ENCODE assay signal across 24 cellular contexts in genomic region chr16:6153901-6154300, GRCh38.
"Had no signal": no experiment of that assay in that cellular context is flagged by ENCODE, and none has a peak within 500 bp of the region (broad histone marks: within the 10 kb centered on the region; RNA-seq: fewer than 3 reads in every experiment).

No MANE protein-coding gene starts in this region.

- H3K4me3 Mint-ChIP-seq: activated CD4-positive, alpha-beta T cell treated with anti-CD3 and anti-CD28 coated beads for 36 hours; activated CD4-positive, alpha-beta T cell treated with anti-CD3 and anti-CD28 coated beads, Interleukin-2, amount 10 ng/mL, durations not matched to agents 7 days and 5 days; activated naive CD4-positive, alpha-beta T cell treated with anti-CD3 and anti-CD28 coated beads for 36 hours; activated T-cell treated with anti-CD3 and anti-CD28 coated beads, Interleukin-2, amount 50 U/mL, for 4 hours; activated T-helper 1 cell treated with anti-CD3 and anti-CD28 coated beads, Interleukin-12 subunit alpha, Interleukin-12 subunit beta, Interleukin-2, Interleukin-4 antibody, amounts not matched to agents 30 ng/mL and 10 ng/mL and 1 ng/mL, durations not matched to agents 14 hours and 24 hours and 36 hours; central memory CD8-positive, alpha-beta T cell; WTC11 had no signal

- DNase-seq: activated CD4-positive, alpha-beta T cell treated with anti-CD3 and anti-CD28 coated beads for 36 hours; activated CD4-positive, alpha-beta T cell treated with anti-CD3 and anti-CD28 coated beads, Interleukin-2, amount 10 ng/mL, durations not matched to agents 7 days and 5 days; activated CD4-positive, alpha-beta T cell treated with anti-CD3 and anti-CD28 coated beads, Interleukin-2, amount 50 U/mL, for 48 hours; activated CD8-positive, alpha-beta memory T cell treated with anti-CD3 and anti-CD28 coated beads, Interleukin-2, amount 50 U/mL, for 4 hours; activated gamma-delta T cell treated with Interleukin-2 at 50 U/mL for 16 hours; activated naive CD4-positive, alpha-beta T cell treated with anti-CD3 and anti-CD28 coated beads for 36 hours; activated T-cell treated with anti-CD3 and anti-CD28 coated beads for 4 hours; activated T-cell treated with anti-CD3 and anti-CD28 coated beads, Interleukin-2, amount 50 U/mL, for 4 hours; adrenal gland; NCI-H1092; NCI-H1436 treated with DMSO at 0.1 percent for 48 hours; NCI-H1694 treated with DMSO at 0.1 percent for 48 hours; NCI-H2029; NCI-H510A; NCI-H526; NCI-H748 treated with DMSO at 0.1 percent for 48 hours; NK-92 treated with Interleukin-12 subunit alpha and Interleukin-12 subunit beta, amount 100 ng/mL, for 24 hours had no signal

- H3K4me1 Mint-ChIP-seq: activated CD4-positive, alpha-beta T cell treated with anti-CD3 and anti-CD28 coated beads for 36 hours; activated CD4-positive, alpha-beta T cell treated with anti-CD3 and anti-CD28 coated beads, Interleukin-2, amount 10 ng/mL, durations not matched to agents 7 days and 5 days; central memory CD8-positive, alpha-beta T cell; WTC11 had no signal

- H3K9me3 Mint-ChIP-seq: activated T-cell treated with anti-CD3 and anti-CD28 coated beads, Interleukin-2, amount 50 U/mL, for 4 hours had no signal

- H3K27ac Mint-ChIP-seq: activated CD4-positive, alpha-beta T cell treated with anti-CD3 and anti-CD28 coated beads for 36 hours; activated CD4-positive, alpha-beta T cell treated with anti-CD3 and anti-CD28 coated beads, Interleukin-2, amount 10 ng/mL, durations not matched to agents 7 days and 5 days; activated naive CD4-positive, alpha-beta T cell treated with anti-CD3 and anti-CD28 coated beads for 36 hours; activated naive CD4-positive, alpha-beta T cell treated with anti-CD3 and anti-CD28 coated beads, Interleukin-2, amount 50 U/mL, for 72 hours; activated T-helper 1 cell treated with anti-CD3 and anti-CD28 coated beads, Interleukin-12 subunit alpha, Interleukin-12 subunit beta, Interleukin-2, Interleukin-4 antibody, amounts not matched to agents 30 ng/mL and 10 ng/mL and 1 ng/mL, durations not matched to agents 14 hours and 24 hours and 36 hours; WTC11 had no signal

- H3K36me3 ChIP-seq: adrenal gland, cardiac muscle cell had no signal

- H3K9me3 ChIP-seq: adrenal gland had no signal

- H3K27ac ChIP-seq: adrenal gland, cardiac muscle cell, RWPE1, SK-N-MC had no signal

- H3K4me1 ChIP-seq: adrenal gland had no signal

- H3K27me3 ChIP-seq: adrenal gland, cardiac muscle cell had no signal

- H3K27me3 Mint-ChIP-seq: activated CD4-positive, alpha-beta T cell treated with anti-CD3 and anti-CD28 coated beads for 36 hours; activated CD4-positive, alpha-beta T cell treated with anti-CD3 and anti-CD28 coated beads, Interleukin-2, amount 10 ng/mL, durations not matched to agents 7 days and 5 days; central memory CD8-positive, alpha-beta T cell had no signal

- H3K4me3 ChIP-seq: adrenal gland, cardiac muscle cell, SK-N-MC had no signal
